Comparison of ENCODE assay signal across 3 cellular contexts in genomic region chr2:108435578-108435977, GRCh38. TPM values are rescaled to one million over a fixed set of nuclear protein-coding genes. Genes with fewer than 3 reads are reported as not detected.
"Had no signal": no experiment of that assay in that cellular context is flagged by ENCODE, and none has a peak within 500 bp of the region (broad histone marks: within the 10 kb centered on the region; RNA-seq: fewer than 3 reads in every experiment).

No MANE protein-coding gene starts in this region.

RNA-seq across cellular contexts. Expression of gene SULT1C4, which starts 57.8 kb away (rescaled TPM):
- total RNA-seq: HT-29, HT1080 had no signal
- polyA plus RNA-seq: IgD-negative memory B cell had no signal
